Comparison of ENCODE assay signal across 2 cellular contexts in the genomic region with DNA sequence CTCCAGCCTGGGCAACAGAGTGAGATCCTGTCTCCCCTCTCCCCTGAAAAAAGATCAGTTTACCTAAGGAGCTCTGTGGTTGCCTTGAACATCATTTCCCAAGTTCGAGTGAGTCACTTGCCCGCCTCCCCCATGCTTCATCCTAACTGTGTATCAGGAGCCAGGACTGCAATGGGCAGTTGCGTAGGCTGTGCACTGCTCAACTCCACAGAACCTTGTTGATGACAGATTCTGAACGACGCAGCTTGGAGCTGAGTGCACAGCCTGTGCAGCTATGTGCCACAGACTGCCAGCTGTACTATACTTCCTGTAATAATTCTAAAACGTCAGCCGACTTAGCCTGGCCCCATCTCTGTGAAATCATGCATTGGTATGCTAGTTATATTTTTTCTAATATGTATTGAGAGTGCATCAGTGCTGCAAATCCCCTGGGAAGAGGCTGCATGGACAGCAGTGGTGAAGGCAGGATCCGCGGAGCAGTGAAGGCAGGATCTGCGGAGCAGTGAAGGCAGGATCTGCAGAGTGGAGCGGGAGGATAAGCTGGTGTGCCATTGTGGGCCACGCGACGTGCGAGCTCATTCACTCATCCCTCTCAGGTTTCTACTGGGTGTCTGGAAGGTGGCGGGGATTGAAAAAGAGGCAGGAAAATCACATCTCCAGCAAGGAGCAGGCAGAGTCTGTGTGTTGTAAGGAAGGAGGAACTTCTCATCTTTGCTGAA.
A peak's percentile ranks its signal among the peaks of the same experiment; 100 is the strongest.
TF ChIP-seq lines count a peak whose summit lies in the region.

No MANE protein-coding gene starts in this region.

TF ChIP-seq in neural cell, 6 proteins besides CTCF, POLR2A, EP300 and RAD21:
- TF ChIP-seq, protein P1, sequence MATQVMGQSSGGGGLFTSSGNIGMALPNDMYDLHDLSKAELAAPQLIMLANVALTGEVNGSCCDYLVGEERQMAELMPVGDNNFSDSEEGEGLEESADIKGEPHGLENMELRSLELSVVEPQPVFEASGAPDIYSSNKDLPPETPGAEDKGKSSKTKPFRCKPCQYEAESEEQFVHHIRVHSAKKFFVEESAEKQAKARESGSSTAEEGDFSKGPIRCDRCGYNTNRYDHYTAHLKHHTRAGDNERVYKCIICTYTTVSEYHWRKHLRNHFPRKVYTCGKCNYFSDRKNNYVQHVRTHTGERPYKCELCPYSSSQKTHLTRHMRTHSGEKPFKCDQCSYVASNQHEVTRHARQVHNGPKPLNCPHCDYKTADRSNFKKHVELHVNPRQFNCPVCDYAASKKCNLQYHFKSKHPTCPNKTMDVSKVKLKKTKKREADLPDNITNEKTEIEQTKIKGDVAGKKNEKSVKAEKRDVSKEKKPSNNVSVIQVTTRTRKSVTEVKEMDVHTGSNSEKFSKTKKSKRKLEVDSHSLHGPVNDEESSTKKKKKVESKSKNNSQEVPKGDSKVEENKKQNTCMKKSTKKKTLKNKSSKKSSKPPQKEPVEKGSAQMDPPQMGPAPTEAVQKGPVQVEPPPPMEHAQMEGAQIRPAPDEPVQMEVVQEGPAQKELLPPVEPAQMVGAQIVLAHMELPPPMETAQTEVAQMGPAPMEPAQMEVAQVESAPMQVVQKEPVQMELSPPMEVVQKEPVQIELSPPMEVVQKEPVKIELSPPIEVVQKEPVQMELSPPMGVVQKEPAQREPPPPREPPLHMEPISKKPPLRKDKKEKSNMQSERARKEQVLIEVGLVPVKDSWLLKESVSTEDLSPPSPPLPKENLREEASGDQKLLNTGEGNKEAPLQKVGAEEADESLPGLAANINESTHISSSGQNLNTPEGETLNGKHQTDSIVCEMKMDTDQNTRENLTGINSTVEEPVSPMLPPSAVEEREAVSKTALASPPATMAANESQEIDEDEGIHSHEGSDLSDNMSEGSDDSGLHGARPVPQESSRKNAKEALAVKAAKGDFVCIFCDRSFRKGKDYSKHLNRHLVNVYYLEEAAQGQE (IDR thresholded peaks at IDR 0.05; ENCODE audit: borderline replicate concordance), result no peak
- TF ChIP-seq EZH2 (IDR thresholded peaks at IDR 0.05; ENCODE audit: borderline replicate concordance, insufficient read depth, low read length, poor library complexity, severe bottlenecking) (no peak), POLR2AphosphoS5 (IDR thresholded peaks at IDR 0.05) (peak; percentile 9), MXI1 (conservative IDR thresholded peaks at IDR 0.05; ENCODE audit: poor library complexity, severe bottlenecking) (no peak), TAF1 (IDR thresholded peaks at IDR 0.05; ENCODE audit: low read depth) (no peak), SMC3 (conservative IDR thresholded peaks at IDR 0.05; ENCODE audit: poor library complexity) (no peak)

TF ChIP-seq in HepG2, 621 proteins besides CTCF, POLR2A, EP300 and RAD21 (continued from another document):
- TF ChIP-seq ERF (CRISPR knock-in tag; IDR thresholded peaks at IDR 0.05), result no peak
- TF ChIP-seq MED8 (CRISPR knock-in tag; IDR thresholded peaks at IDR 0.05; ENCODE audit: insufficient replicate concordance), result no peak
- TF ChIP-seq ZNF83 (CRISPR knock-in tag; IDR thresholded peaks at IDR 0.05; ENCODE audit: borderline replicate concordance), result no peak
- TF ChIP-seq, protein P2, sequence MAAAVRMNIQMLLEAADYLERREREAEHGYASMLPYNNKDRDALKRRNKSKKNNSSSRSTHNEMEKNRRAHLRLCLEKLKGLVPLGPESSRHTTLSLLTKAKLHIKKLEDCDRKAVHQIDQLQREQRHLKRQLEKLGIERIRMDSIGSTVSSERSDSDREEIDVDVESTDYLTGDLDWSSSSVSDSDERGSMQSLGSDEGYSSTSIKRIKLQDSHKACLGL (CRISPR knock-in tag; IDR thresholded peaks at IDR 0.05), result no peak
- no peak for TF ChIP-seq NCOA2 (CRISPR knock-in tag; IDR thresholded peaks at IDR 0.05)
- TF ChIP-seq ZNF724P (CRISPR knock-in tag; IDR thresholded peaks at IDR 0.05; ENCODE audit: borderline replicate concordance), result no peak
- TF ChIP-seq CBFB (CRISPR knock-in tag; IDR thresholded peaks at IDR 0.05), result no peak
- TF ChIP-seq CAMTA2 (CRISPR knock-in tag; IDR thresholded peaks at IDR 0.05; ENCODE audit: borderline replicate concordance), result no peak
TF ChIP-seq in HepG2: peak in this region for 0.
